8 cellular contexts compared by ENCODE assay signal in genomic region chr4:113146876-113147358, GRCh38.
DNase-seq lines count a peak whose midpoint lies in the region; ATAC-seq and TF ChIP-seq lines count a peak whose summit lies in the region.

No MANE protein-coding gene starts in this region.

- peak overlapping the region; percentile 4 for H3K4me3 Mint-ChIP-seq in dendritic cell treated with granulocyte-macrophage colony-stimulating factor and Interleukin-4, amounts not matched to agents 40 ng/mL and 50 ng/mL, for 4 days
- H3K4me3 Mint-ChIP-seq in neural crest cell: no peak overlapping the region

- ATAC-seq in GM19452 (IDR thresholded peaks at IDR 0.05; ENCODE audit: unreplicated experiment) (peak; percentile 72), HG03469 (IDR thresholded peaks at IDR 0.05; ENCODE audit: unreplicated experiment) (peak; percentile 72)

- TF ChIP-seq CTCF in AG09309 (IDR thresholded peaks at IDR 0.05; ENCODE audit: control insufficient read depth, insufficient read depth, low read depth, low read length, missing control alignments) (no peak), neural crest cell (conservative IDR thresholded peaks at IDR 0.05) (no peak)

- H3K9me3 Mint-ChIP-seq in dendritic cell treated with granulocyte-macrophage colony-stimulating factor and Interleukin-4, amounts not matched to agents 40 ng/mL and 50 ng/mL, for 4 days: no peaks in the 10 kb centered on the region
- peaks cover 4% of the 10 kb centered on the region for H3K9me3 Mint-ChIP-seq in neural crest cell

- H3K27ac Mint-ChIP-seq in dendritic cell treated with granulocyte-macrophage colony-stimulating factor and Interleukin-4, amounts not matched to agents 40 ng/mL and 50 ng/mL, for 4 days: no peak overlapping the region
- peak overlapping the region; percentile 10 for H3K27ac Mint-ChIP-seq in neural crest cell (ENCODE audit: unreplicated experiment)

- no peaks in the 10 kb centered on the region for H3K27me3 Mint-ChIP-seq in dendritic cell treated with granulocyte-macrophage colony-stimulating factor and Interleukin-4, amounts not matched to agents 40 ng/mL and 50 ng/mL, for 4 days
- no peaks in the 10 kb centered on the region for H3K27me3 Mint-ChIP-seq in neural crest cell (ENCODE audit: low read depth)

- no peaks in the 10 kb centered on the region for H3K36me3 Mint-ChIP-seq in dendritic cell treated with granulocyte-macrophage colony-stimulating factor and Interleukin-4, amounts not matched to agents 40 ng/mL and 50 ng/mL, for 4 days (ENCODE audit: low read depth)
- peaks cover 3% of the 10 kb centered on the region for H3K36me3 Mint-ChIP-seq in neural crest cell (ENCODE audit: low read depth)

- DNase-seq in AG09309 (ENCODE audit: low read depth) (no peak), neural crest cell (ENCODE audit: low read depth, low spot score) (no peak), hippocampal formation (lab: John Stamatoyannopoulos, UW) (no peak), NCI-H2196 treated with DMSO at 0.1 percent for 48 hours (lab: John Stamatoyannopoulos, UW; ENCODE audit: unreplicated experiment) (no peak)
- no peak for DNase-seq in stimulated activated CD4-positive, alpha-beta T cell treated with anti-CD3 and anti-CD28 coated beads, Interleukin-4, amount 100 ng/mL, for 1 hour

- no peaks in the 10 kb centered on the region for H3K4me1 Mint-ChIP-seq in dendritic cell treated with granulocyte-macrophage colony-stimulating factor and Interleukin-4, amounts not matched to agents 40 ng/mL and 50 ng/mL, for 4 days (ENCODE audit: low read depth)
- peaks cover 43% of the 10 kb centered on the region for H3K4me1 Mint-ChIP-seq in neural crest cell

- H3K4me3 ChIP-seq in AG09309 (ENCODE audit: control insufficient read depth, low read depth, low read length): peak overlapping the region; percentile 42

- intact Hi-C loops in dendritic cell treated with granulocyte-macrophage colony-stimulating factor and Interleukin-4, amounts not matched to agents 40 ng/mL and 50 ng/mL, for 4 days (cut with micrococcal nuclease): no loop called here
